In genomic region chr3:130759692-130760338, GRCh38 we compare ENCODE assay signal across 8 cellular contexts. TPM values are rescaled to one million over a fixed set of nuclear protein-coding genes. Genes with fewer than 3 reads are reported as not detected.
A peak's percentile ranks its signal among the peaks of the same experiment; 100 is the strongest.
DNase-seq lines count a peak whose midpoint lies in the region; ATAC-seq and TF ChIP-seq lines count a peak whose summit lies in the region.

No MANE protein-coding gene starts in this region.

- no peaks in the 10 kb centered on the region for H3K27me3 ChIP-seq in DND-41 (ENCODE audit: insufficient read depth, low read length, poor library complexity)
- peaks cover 3% of the 10 kb centered on the region; the same call in 1 of the 2 replicates for H3K27me3 ChIP-seq in MG63
- H3K27me3 ChIP-seq in psoas muscle (ENCODE audit: insufficient read depth in 3 of 3, low read length in 2 of 3): no peaks in the 10 kb centered on the region

- no peak overlapping the region for H3K27ac Mint-ChIP-seq in activated naive CD4-positive, alpha-beta T cell treated with anti-CD3 and anti-CD28 coated beads for 36 hours
- H3K27ac Mint-ChIP-seq in glutamatergic neuron (ENCODE audit: unreplicated experiment): no peak overlapping the region

- H3K36me3 Mint-ChIP-seq in activated naive CD4-positive, alpha-beta T cell treated with anti-CD3 and anti-CD28 coated beads for 36 hours (ENCODE audit: low read depth): no peaks in the 10 kb centered on the region
- no peaks in the 10 kb centered on the region for H3K36me3 Mint-ChIP-seq in glutamatergic neuron (ENCODE audit: unreplicated experiment)

- no peak overlapping the region for H3K9ac ChIP-seq in DND-41 (ENCODE audit: low read depth, low read length)

- no peak overlapping the region for H3K4me3 Mint-ChIP-seq in activated naive CD4-positive, alpha-beta T cell treated with anti-CD3 and anti-CD28 coated beads for 36 hours
- no peak overlapping the region for H3K4me3 Mint-ChIP-seq in glutamatergic neuron (ENCODE audit: unreplicated experiment)

- H3K4me2 ChIP-seq in DND-41 (ENCODE audit: insufficient read depth, low read length): no peak overlapping the region

- no peaks in the 10 kb centered on the region for H4K20me1 ChIP-seq in DND-41 (ENCODE audit: insufficient read depth, low read length)

- DNase-seq in DND-41: peak; percentile 57
- peak; percentile 34 for DNase-seq in MG63
- DNase-seq in RPMI8226: peak; percentile 77
- DNase-seq in activated naive CD4-positive, alpha-beta T cell treated with anti-CD3 and anti-CD28 coated beads for 36 hours: peak; percentile 77
- peak; percentile 22 for DNase-seq in glutamatergic neuron
- DNase-seq in psoas muscle: peak; percentile 20 to 53

- H3K36me3 ChIP-seq in DND-41 (ENCODE audit: insufficient read depth, low read length): no peaks in the 10 kb centered on the region
- no peaks in the 10 kb centered on the region for H3K36me3 ChIP-seq in MG63
- H3K36me3 ChIP-seq in psoas muscle (ENCODE audit: insufficient read depth in 1 of 2, low read depth in 1 of 2): no peaks in the 10 kb centered on the region

- H3K79me2 ChIP-seq in DND-41 (ENCODE audit: insufficient read depth, low read length): no peaks in the 10 kb centered on the region

- 0 to 2% (median 2%) methylated on average over 4 of the region's 4 CpGs for WGBS in psoas muscle, 3 donors

- H3K4me1 Mint-ChIP-seq in activated naive CD4-positive, alpha-beta T cell treated with anti-CD3 and anti-CD28 coated beads for 36 hours (ENCODE audit: low read depth): no peaks in the 10 kb centered on the region
- H3K4me1 Mint-ChIP-seq in glutamatergic neuron (ENCODE audit: low read depth, unreplicated experiment): no peaks in the 10 kb centered on the region

- H3K9me3 ChIP-seq in DND-41 (ENCODE audit: insufficient read depth, low read length, severe bottlenecking) (no peaks in the 10 kb centered on the region), MG63 (no peaks in the 10 kb centered on the region), psoas muscle (no peaks in the 10 kb centered on the region)

- H3K27ac ChIP-seq in DND-41 (ENCODE audit: low read length) (no peak overlapping the region), psoas muscle (no peak overlapping the region)

- H3K4me1 ChIP-seq in DND-41 (ENCODE audit: insufficient read depth, low read length) (peaks cover 3% of the 10 kb centered on the region; the same call in 1 of the 2 replicates), psoas muscle (no peaks in the 10 kb centered on the region)

- no peaks in the 10 kb centered on the region for H3K9me3 Mint-ChIP-seq in activated naive CD4-positive, alpha-beta T cell treated with anti-CD3 and anti-CD28 coated beads for 36 hours
- H3K9me3 Mint-ChIP-seq in glutamatergic neuron (ENCODE audit: unreplicated experiment): peaks cover 2% of the 10 kb centered on the region

- intact Hi-C loops in activated naive CD4-positive, alpha-beta T cell treated with anti-CD3 and anti-CD28 coated beads for 36 hours (cut with micrococcal nuclease): loop anchor here (1.0 to 5.0 kb wide), 3 partner anchors 14 to 483 kb away; partner anchors contain the start of gene PIK3R4
- intact Hi-C loops in psoas muscle (cut with DNase I): loop anchor here (1.0 to 2.0 kb wide), 2 partner anchors 133 kb away; no protein-coding TSS in a partner anchor

- CTCF ChIA-PET in activated naive CD4-positive, alpha-beta T cell treated with anti-CD3 and anti-CD28 coated beads for 36 hours (lab: Charles Lee): interaction anchor here (0.7 to 4.9 kb wide), 16 partner anchors 9 to 264 kb away, joined by 3 to 63 read pairs (median 4); partner anchors contain the start of gene ATP2C1

- TF ChIP-seq CTCF in DND-41 (IDR thresholded peaks at IDR 0.05; ENCODE audit: borderline replicate concordance, extremely low read depth, low read length, poor library complexity, severe bottlenecking) (peak; percentile 85), glutamatergic neuron (IDR thresholded peaks at IDR 0.05; ENCODE audit: partially characterized antibody, unreplicated experiment) (peak; percentile 76), psoas muscle (IDR thresholded peaks at IDR 0.05) (peak; percentile 89)

- peaks cover 14% of the 10 kb centered on the region for H3K27me3 Mint-ChIP-seq in activated naive CD4-positive, alpha-beta T cell treated with anti-CD3 and anti-CD28 coated beads for 36 hours (ENCODE audit: low read depth)
- no peaks in the 10 kb centered on the region for H3K27me3 Mint-ChIP-seq in glutamatergic neuron (ENCODE audit: unreplicated experiment)

- H3K4me3 ChIP-seq in DND-41 (ENCODE audit: low read depth in 1 of 2, low read length in 2 of 2) (no peak overlapping the region), MG63 (no peak overlapping the region), psoas muscle (no peak overlapping the region)

- peak; percentile 84 for ATAC-seq in DND-41 (ENCODE audit: insufficient read depth, low read depth)
- ATAC-seq in GM21717 (IDR thresholded peaks at IDR 0.05; ENCODE audit: unreplicated experiment): peak; percentile 78
- peak; percentile 83 to 98 (median 89) for ATAC-seq in psoas muscle
- ATAC-seq in HG03521 (IDR thresholded peaks at IDR 0.05; ENCODE audit: unreplicated experiment): no peak

- no peak overlapping the region for H2AFZ ChIP-seq in DND-41 (ENCODE audit: low read depth, low read length)

RNA-seq across cellular contexts. Expression of gene PIK3R4, which starts 13.2 kb away (rescaled TPM):
- 7.3 and 18.3 TPM in 2 replicates for total RNA-seq in MG63 (2014; rRNA removed; shearing (Covaris generic); ENCODE audit: low replicate concordance)
- total RNA-seq in activated naive CD4-positive, alpha-beta T cell treated with anti-CD3 and anti-CD28 coated beads for 36 hours: 10 to 100 TPM; 25.8 to 28.6 TPM
- 19.4 TPM for total RNA-seq in glutamatergic neuron (ENCODE audit: unreplicated experiment)
- total RNA-seq in psoas muscle: 10 to 100 TPM; 11.0 to 14.1 (median 13.2) TPM
- 10 to 100 TPM; 16.7 to 20.3 (median 19.4) TPM for polyA plus RNA-seq in psoas muscle

Comparison
In these comparisons a context has a peak if more than half of its experiments do, and no peak if none do; other contexts are left out.
1. DNase-seq: peak in every context shown above with its lines; median percentile 77 in RPMI8226; 77 in activated naive CD4-positive, alpha-beta T cell treated with anti-CD3 and anti-CD28 coated beads for 36 hours; 57 in DND-41; 36 in psoas muscle; 34 in MG63; 22 in glutamatergic neuron.